ENCODE assay signal across 8 cellular contexts in genomic region chr14:75050852-75051555, GRCh38. TPM values are rescaled to one million over a fixed set of nuclear protein-coding genes. Genes with fewer than 3 reads are reported as not detected.
DNase-seq lines count a peak whose midpoint lies in the region; ATAC-seq and TF ChIP-seq lines count a peak whose summit lies in the region.

TSS of gene MLH3 (minus strand) at chr14:75051467. CDS start at chr14:75049655, 1,812 bp downstream.

- no peaks in the 10 kb centered on the region for H3K9me3 Mint-ChIP-seq in activated T-cell treated with anti-CD3 and anti-CD28 coated beads, Interleukin-2, amount 50 U/mL, for 72 hours

- peak within 1 kb of the TSS; percentile 88 to 95 for H3K4me3 Mint-ChIP-seq in activated T-cell treated with anti-CD3 and anti-CD28 coated beads, Interleukin-2, amount 50 U/mL, for 72 hours

- peak; percentile 75 for ATAC-seq in GM21447 (IDR thresholded peaks at IDR 0.05; ENCODE audit: unreplicated experiment)
- peak; percentile 78 to 81 for ATAC-seq in activated T-cell treated with anti-CD3 and anti-CD28 coated beads, Interleukin-2, amount 50 U/mL, for 72 hours (replicated peaks in 1 of 2)

- H3K9me3 ChIP-seq in Peyer's patch (no peaks in the 10 kb centered on the region), esophagus muscularis mucosa (no peaks in the 10 kb centered on the region), muscle layer of duodenum (ENCODE audit: control insufficient read depth in 1 of 2, low read length in 2 of 2) (no peaks in the 10 kb centered on the region)

- no peak for TF ChIP-seq EP300 in esophagus muscularis mucosa (IDR thresholded peaks at IDR 0.05)

- H3K27me3 Mint-ChIP-seq in activated T-cell treated with anti-CD3 and anti-CD28 coated beads, Interleukin-2, amount 50 U/mL, for 72 hours (ENCODE audit: low read depth), result no peaks in the 10 kb centered on the region

- peak within 1 kb of the TSS; percentile 99 for H3K27ac Mint-ChIP-seq in activated T-cell treated with anti-CD3 and anti-CD28 coated beads, Interleukin-2, amount 50 U/mL, for 72 hours

- H3K36me3 Mint-ChIP-seq in activated T-cell treated with anti-CD3 and anti-CD28 coated beads, Interleukin-2, amount 50 U/mL, for 72 hours (ENCODE audit: insufficient read depth in 2 of 2), result peaks cover 5 to 12% of the 10 kb centered on the region in 2 donors

- under 1% methylated on average over 20 of the region's 59 CpGs for WGBS in esophagus muscularis mucosa

- peak; percentile 71 to 79 for TF ChIP-seq POLR2A in Peyer's patch (IDR thresholded peaks at IDR 0.05)
- TF ChIP-seq POLR2A in esophagus muscularis mucosa (IDR thresholded peaks at IDR 0.05; ENCODE audit: low read depth), result peak; percentile 54

- H3K27me3 ChIP-seq in Peyer's patch, result no peaks in the 10 kb centered on the region
- no peaks in the 10 kb centered on the region for H3K27me3 ChIP-seq in esophagus muscularis mucosa
- no peaks in the 10 kb centered on the region for H3K27me3 ChIP-seq in muscle layer of duodenum (ENCODE audit: low read depth, low read length)

- H3K4me1 ChIP-seq in Peyer's patch, result peaks cover 0 to 5% (median 0%) of the 10 kb centered on the region in 4 donors
- peaks cover 25 to 55% (median 43%) of the 10 kb centered on the region in 4 donors for H3K4me1 ChIP-seq in esophagus muscularis mucosa
- H3K4me1 ChIP-seq in muscle layer of duodenum (ENCODE audit: control insufficient read depth in 1 of 2, insufficient read depth in 2 of 2, low read length in 2 of 2), result peaks cover 5 to 10% of the 10 kb centered on the region in 2 donors

- intact Hi-C loops in esophagus muscularis mucosa (cut with DNase I), result no loop called here

- DNase-seq in COLO668 (lab: John Stamatoyannopoulos, UW; ENCODE audit: unreplicated experiment), result peak; percentile 95
- DNase-seq in KG1 (lab: John Stamatoyannopoulos, UW), result peak; percentile 56
- peak; percentile 72 to 93 (median 91) for DNase-seq in Peyer's patch
- DNase-seq in activated T-cell treated with anti-CD3 and anti-CD28 coated beads, Interleukin-2, amount 50 U/mL, for 72 hours, result peak; percentile 77 to 83
- peak; percentile 93 for DNase-seq in esophagus muscularis mucosa (ENCODE audit: extremely low spot score)
- DNase-seq in stimulated activated CD8-positive, alpha-beta memory T cell treated with anti-CD3 and anti-CD28 coated beads, Interleukin-7, amount 100 ng/mL, for 24 hours (ENCODE audit: low read depth), result peak; percentile 47

- H3K27ac ChIP-seq in Peyer's patch (peak within 1 kb of the TSS; percentile 75 to 94 (median 87)), esophagus muscularis mucosa (replicated peaks in 1 of 4) (peak within 1 kb of the TSS; percentile 88 to 93 (median 91)), muscle layer of duodenum (ENCODE audit: low read length) (peak within 1 kb of the TSS; percentile 75)

- TF ChIP-seq CTCF in Peyer's patch (IDR thresholded peaks at IDR 0.05) (no peak), esophagus muscularis mucosa (IDR thresholded peaks at IDR 0.05) (peak in 1 of 3 experiments; percentile 15)

- peaks cover 81% of the 10 kb centered on the region for H3K4me1 Mint-ChIP-seq in activated T-cell treated with anti-CD3 and anti-CD28 coated beads, Interleukin-2, amount 50 U/mL, for 72 hours (ENCODE audit: low read depth)

- H3K4me3 ChIP-seq in Peyer's patch, result peak within 1 kb of the TSS; percentile 47 to 81 (median 72)
- peak within 1 kb of the TSS; percentile 65 to 73 (median 68) for H3K4me3 ChIP-seq in esophagus muscularis mucosa
- peak within 1 kb of the TSS; percentile 59 to 67 for H3K4me3 ChIP-seq in muscle layer of duodenum (ENCODE audit: low read depth in 1 of 2, low read length in 2 of 2)

- H3K36me3 ChIP-seq in Peyer's patch (peaks cover 0 to 3% (median 0%) of the 10 kb centered on the region in 3 donors), esophagus muscularis mucosa (no peaks in the 10 kb centered on the region), muscle layer of duodenum (ENCODE audit: control insufficient read depth in 1 of 2, insufficient read depth in 2 of 2, low read length in 2 of 2) (peaks cover 0 to 4% of the 10 kb centered on the region in 2 donors)

RNA-seq across cellular contexts. Expression of gene MLH3, which starts in this region (rescaled TPM):
- 10 to 100 TPM; 40.6 to 57.0 (median 48.5) TPM for total RNA-seq in Peyer's patch
- 10 to 100 TPM; 16.9 to 19.3 TPM for total RNA-seq in activated T-cell treated with anti-CD3 and anti-CD28 coated beads, Interleukin-2, amount 50 U/mL, for 72 hours
- 10 to 100 TPM; 24.5 to 40.7 (median 32.9) TPM for total RNA-seq in esophagus muscularis mucosa

Comparison
In these comparisons a context has a peak if more than half of its experiments do, and no peak if none do; other contexts are left out.
1. Peak in every context shown above with its lines: DNase-seq, ATAC-seq, H3K4me3 ChIP-seq and H3K27ac ChIP-seq.